ENCODE assay signal across 10 cellular contexts in the genomic region with DNA sequence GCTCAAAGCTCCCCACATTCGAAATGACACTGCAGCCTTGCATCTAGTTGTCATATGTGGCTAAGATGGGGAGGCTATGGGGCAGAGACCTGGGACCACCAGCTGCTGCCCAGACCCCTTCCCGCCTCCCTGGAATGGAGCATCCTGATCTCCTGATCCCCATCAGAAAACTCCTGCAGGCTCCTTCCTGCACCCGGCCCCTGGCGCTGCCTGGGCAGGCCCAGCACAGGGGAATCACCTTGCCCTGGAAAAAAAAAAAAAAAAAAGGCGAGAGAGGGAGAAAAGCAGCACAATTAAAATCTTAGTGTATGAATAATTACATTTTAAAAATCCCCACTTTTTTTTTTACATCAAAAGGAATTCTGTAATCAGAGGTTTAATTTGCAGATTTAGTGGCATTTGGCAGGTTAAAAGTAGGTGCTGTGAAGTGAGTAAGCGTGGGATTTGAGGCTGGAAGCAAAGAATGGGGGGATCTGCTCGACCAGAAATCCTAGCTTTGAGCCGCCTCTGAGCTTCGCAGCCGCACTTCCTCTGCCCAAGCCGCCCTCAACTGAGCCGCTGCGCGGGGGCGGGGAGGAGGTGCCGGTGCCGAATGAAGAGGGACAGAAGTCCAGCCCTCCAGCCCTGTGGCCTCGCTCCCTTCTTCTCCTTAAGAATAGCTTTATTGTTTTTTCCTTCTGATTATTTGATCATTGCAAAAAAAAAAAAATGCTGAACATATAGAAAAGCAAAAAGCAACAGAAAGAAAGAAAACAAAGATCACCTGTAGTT. TPM values are rescaled to one million over a fixed set of nuclear protein-coding genes. Genes with fewer than 3 reads are reported as not detected.
DNase-seq lines count a peak whose midpoint lies in the region; ATAC-seq, FAIRE-seq and TF ChIP-seq lines count a peak whose summit lies in the region.
"Had no signal": no experiment of that assay in that cellular context is flagged by ENCODE, and none has a peak within 500 bp of the region (broad histone marks: within the 10 kb centered on the region; RNA-seq: fewer than 3 reads in every experiment).

No MANE protein-coding gene starts in this region.

- H3K27ac ChIP-seq in thyroid gland (no peak overlapping the region), small intestine (ENCODE audit: low read depth in 1 of 2, low read length in 1 of 2) (no peak overlapping the region)
- H3K27ac ChIP-seq: thoracic aorta had no signal

- WGBS in thyroid gland, 2 donors: 10 to 14% methylated on average over 17 to 18 of the region's 18 CpGs
- WGBS in small intestine, 3 donors: 9 to 10% (median 10%) methylated on average over 18 of the region's 18 CpGs

- intact Hi-C loops in thyroid gland (cut with DNase I): no loop called here

- in situ Hi-C loops in ACHN (cut with HindIII; ENCODE audit: low pct_ligation_motif_present, low pct_unique_long_range_greater_than_20kb, low sequenced_read_pairs): no loop called here

- H3K4me3 ChIP-seq in thyroid gland (replicated peaks in 1 of 3) (no peak overlapping the region), small intestine (ENCODE audit: low read depth in 1 of 2, low read length in 2 of 2) (no peak overlapping the region)
- H3K4me3 ChIP-seq: thoracic aorta had no signal

- TF ChIP-seq POLR2A in thyroid gland (IDR thresholded peaks at IDR 0.05): no peak

- DNase-seq in ACHN: peak; percentile 28
- DNase-seq in activated naive CD4-positive, alpha-beta T cell treated with Interleukin-2 at 50 U/mL for 16 hours: peak; percentile 33
- DNase-seq in left lobe of liver (ENCODE audit: low spot score): no peak
- DNase-seq in thyroid gland: peak; percentile 42 to 55
- no peak for DNase-seq in HCEC 1CT
- DNase-seq in small intestine: no peak

- ATAC-seq in HG02798 (IDR thresholded peaks at IDR 0.05; ENCODE audit: poor library complexity, unreplicated experiment) (peak; percentile 66), left lobe of liver (peak; percentile 90), GM21786 (IDR thresholded peaks at IDR 0.05; ENCODE audit: unreplicated experiment) (no peak)

- H3K4me1 ChIP-seq in thyroid gland (peaks cover 0 to 6% of the 10 kb centered on the region in 2 donors), small intestine (ENCODE audit: control insufficient read depth in 2 of 2, insufficient read depth in 1 of 2, low read depth in 1 of 2, low read length in 1 of 2) (no peaks in the 10 kb centered on the region)

- no peak for FAIRE-seq in small intestine (lab: Jason Lieb, UNC)
- FAIRE-seq: TTC549 had no signal

- H3K27me3 ChIP-seq in thyroid gland: no peaks in the 10 kb centered on the region
- peaks cover 0 to 24% of the 10 kb centered on the region in 2 donors for H3K27me3 ChIP-seq in small intestine (ENCODE audit: control insufficient read depth in 2 of 2, insufficient read depth in 2 of 2, low read length in 2 of 2)

- H3K36me3 ChIP-seq in thyroid gland (no peaks in the 10 kb centered on the region), small intestine (ENCODE audit: control insufficient read depth in 2 of 2, insufficient read depth in 2 of 2, low read length in 2 of 2) (no peaks in the 10 kb centered on the region)
- H3K36me3 ChIP-seq: thoracic aorta had no signal

- H3K9me3 ChIP-seq in thyroid gland: no peaks in the 10 kb centered on the region
- no peaks in the 10 kb centered on the region for H3K9me3 ChIP-seq in small intestine (ENCODE audit: control insufficient read depth, low read depth)
- H3K9me3 ChIP-seq: thoracic aorta had no signal

- TF ChIP-seq CTCF in thyroid gland (IDR thresholded peaks at IDR 0.05): no peak

RNA-seq across cellular contexts. Expression of gene THNSL2, which starts 30.0 kb away (rescaled TPM):
- total RNA-seq in left lobe of liver (58.6 TPM), thyroid gland (10 to 100 TPM in 3 of 4 donors, 1 to 10 TPM in 1; 4.5 to 45.7 (median 35.8) TPM)
- polyA plus RNA-seq in small intestine: 10 to 100 TPM; 17.2 to 40.5 (median 25.7) TPM

Comparison
In these comparisons a context has a peak if more than half of its experiments do, and no peak if none do; other contexts are left out.
1. DNase-seq: peak in ACHN (single experiment), activated naive CD4-positive, alpha-beta T cell treated with Interleukin-2 at 50 U/mL for 16 hours (single experiment) and thyroid gland (2 of 2); none in left lobe of liver (single experiment), HCEC 1CT (single experiment) and small intestine (single experiment).